In genomic region chr5:14810282-14810681, GRCh38 we compare ENCODE assay signal across 11 cellular contexts.
DNase-seq lines count a peak whose midpoint lies in the region; ATAC-seq and TF ChIP-seq lines count a peak whose summit lies in the region.
"Had no signal": no experiment of that assay in that cellular context is flagged by ENCODE, and none has a peak within 500 bp of the region (broad histone marks: within the 10 kb centered on the region; RNA-seq: fewer than 3 reads in every experiment).

No MANE protein-coding gene starts in this region.

- TF ChIP-seq POLR2A in esophagus muscularis mucosa (IDR thresholded peaks at IDR 0.05; ENCODE audit: low read depth): no peak

- no peak for TF ChIP-seq EP300 in esophagus muscularis mucosa (IDR thresholded peaks at IDR 0.05)

- H3K9me3 ChIP-seq in T-helper 17 cell (ENCODE audit: control insufficient read depth, low read length, poor library complexity, severe bottlenecking) (no peaks in the 10 kb centered on the region), esophagus muscularis mucosa (no peaks in the 10 kb centered on the region)

- peaks cover 4% of the 10 kb centered on the region for H3K36me3 Mint-ChIP-seq in T-helper 1 cell treated with Interleukin-12 subunit alpha and Interleukin-12 subunit beta and Interleukin-4 antibody, amounts not matched to agents 30 μg/mL and 1 μg/mL, for 36 hours (ENCODE audit: low read depth)
- H3K36me3 Mint-ChIP-seq in T-helper 17 cell (ENCODE audit: low read depth) (no peaks in the 10 kb centered on the region), WTC11 (no peaks in the 10 kb centered on the region)
- peaks cover 4% of the 10 kb centered on the region for H3K36me3 Mint-ChIP-seq in stimulated activated memory B cell treated with anti-CD40 and anti-IgM and Interleukin-4, amounts not matched to agents 10 μg/mL and 1 μg/mL and 100 μg/mL, for 72 hours

- H3K4me1 Mint-ChIP-seq in T-helper 1 cell treated with Interleukin-12 subunit alpha and Interleukin-12 subunit beta and Interleukin-4 antibody, amounts not matched to agents 30 μg/mL and 1 μg/mL, for 36 hours (ENCODE audit: low read depth): peaks cover 27% of the 10 kb centered on the region
- H3K4me1 Mint-ChIP-seq in T-helper 17 cell (peaks cover 42% of the 10 kb centered on the region), WTC11 (peaks cover 4% of the 10 kb centered on the region)
- peaks cover 45% of the 10 kb centered on the region for H3K4me1 Mint-ChIP-seq in stimulated activated memory B cell treated with anti-CD40 and anti-IgM and Interleukin-4, amounts not matched to agents 10 μg/mL and 1 μg/mL and 100 μg/mL, for 72 hours
- H3K4me1 Mint-ChIP-seq: nephron had no signal

- H3K9me3 Mint-ChIP-seq in T-helper 1 cell treated with Interleukin-12 subunit alpha and Interleukin-12 subunit beta and Interleukin-4 antibody, amounts not matched to agents 30 μg/mL and 1 μg/mL, for 36 hours: no peaks in the 10 kb centered on the region
- no peaks in the 10 kb centered on the region for H3K9me3 Mint-ChIP-seq in stimulated activated memory B cell treated with anti-CD40 and anti-IgM and Interleukin-4, amounts not matched to agents 10 μg/mL and 1 μg/mL and 100 μg/mL, for 72 hours
- no peaks in the 10 kb centered on the region for H3K9me3 Mint-ChIP-seq in WTC11

- CTCF ChIA-PET in WTC11 (lab: Charles Lee): no interaction called here

- H3K27ac ChIP-seq in esophagus muscularis mucosa (replicated peaks in 1 of 4): peak overlapping the region in 3 of 4 donors; percentile 16 to 30 (median 19)
- H3K27ac ChIP-seq: SK-N-MC had no signal

- POLR2A ChIA-PET in WTC11 (lab: Charles Lee): no interaction called here

- H3K27me3 ChIP-seq in esophagus muscularis mucosa: no peaks in the 10 kb centered on the region

- H3K36me3 ChIP-seq in esophagus muscularis mucosa: no peaks in the 10 kb centered on the region

- ATAC-seq in T-helper 17 cell (no peak), WTC11 (no peak)
- no peak for ATAC-seq in stimulated activated memory B cell treated with anti-CD40 and anti-IgM and Interleukin-4, amounts not matched to agents 10 μg/mL and 1 μg/mL and 100 μg/mL, for 72 hours

- peak overlapping the region; percentile 83 for H3K4me3 Mint-ChIP-seq in T-helper 1 cell treated with Interleukin-12 subunit alpha and Interleukin-12 subunit beta and Interleukin-4 antibody, amounts not matched to agents 30 μg/mL and 1 μg/mL, for 36 hours
- H3K4me3 Mint-ChIP-seq in T-helper 17 cell: peak overlapping the region; percentile 85
- peak overlapping the region; percentile 68 for H3K4me3 Mint-ChIP-seq in stimulated activated memory B cell treated with anti-CD40 and anti-IgM and Interleukin-4, amounts not matched to agents 10 μg/mL and 1 μg/mL and 100 μg/mL, for 72 hours
- H3K4me3 Mint-ChIP-seq in WTC11: no peak overlapping the region
- H3K4me3 Mint-ChIP-seq: nephron had no signal

- no peaks in the 10 kb centered on the region for H3K27me3 Mint-ChIP-seq in T-helper 1 cell treated with Interleukin-12 subunit alpha and Interleukin-12 subunit beta and Interleukin-4 antibody, amounts not matched to agents 30 μg/mL and 1 μg/mL, for 36 hours (ENCODE audit: low read depth)
- H3K27me3 Mint-ChIP-seq in T-helper 17 cell (no peaks in the 10 kb centered on the region), WTC11 (ENCODE audit: low read depth) (no peaks in the 10 kb centered on the region)
- no peaks in the 10 kb centered on the region for H3K27me3 Mint-ChIP-seq in stimulated activated memory B cell treated with anti-CD40 and anti-IgM and Interleukin-4, amounts not matched to agents 10 μg/mL and 1 μg/mL and 100 μg/mL, for 72 hours

- H3K27ac Mint-ChIP-seq in T-helper 1 cell treated with Interleukin-12 subunit alpha and Interleukin-12 subunit beta and Interleukin-4 antibody, amounts not matched to agents 30 μg/mL and 1 μg/mL, for 36 hours: peak overlapping the region; percentile 97
- H3K27ac Mint-ChIP-seq in T-helper 17 cell (peak overlapping the region; percentile 92), WTC11 (no peak overlapping the region)
- peak overlapping the region; percentile 86 for H3K27ac Mint-ChIP-seq in stimulated activated memory B cell treated with anti-CD40 and anti-IgM and Interleukin-4, amounts not matched to agents 10 μg/mL and 1 μg/mL and 100 μg/mL, for 72 hours

- peaks cover 13 to 50% (median 18%) of the 10 kb centered on the region in 4 donors for H3K4me1 ChIP-seq in esophagus muscularis mucosa

- H3K4me3 ChIP-seq in esophagus muscularis mucosa: no peak overlapping the region
- H3K4me3 ChIP-seq: SK-N-MC had no signal

- intact Hi-C loops in esophagus muscularis mucosa (cut with DNase I): no loop called here

- TF ChIP-seq CTCF in esophagus muscularis mucosa (IDR thresholded peaks at IDR 0.05): no peak
- TF ChIP-seq CTCF in WTC11 (IDR thresholded peaks at IDR 0.05): no peak

- WGBS in esophagus muscularis mucosa: 93% methylated on average over 6 of the region's 6 CpGs

- no peak for DNase-seq in T-helper 1 cell
- DNase-seq in T-helper 17 cell: no peak
- no peak for DNase-seq in esophagus muscularis mucosa (ENCODE audit: extremely low spot score)
- DNase-seq in pons (ENCODE audit: low spot score): no peak
- no peak for DNase-seq in WTC11 (ENCODE audit: low spot score)
- no peak for DNase-seq in NCI-H510A (lab: John Stamatoyannopoulos, UW)
- DNase-seq: NCI-H1436 treated with DMSO at 0.1 percent for 48 hours had no signal

TF ChIP-seq in WTC11, 78 proteins besides CTCF, POLR2A, EP300 and RAD21 (continues in another document):
- TF ChIP-seq, protein P1, sequence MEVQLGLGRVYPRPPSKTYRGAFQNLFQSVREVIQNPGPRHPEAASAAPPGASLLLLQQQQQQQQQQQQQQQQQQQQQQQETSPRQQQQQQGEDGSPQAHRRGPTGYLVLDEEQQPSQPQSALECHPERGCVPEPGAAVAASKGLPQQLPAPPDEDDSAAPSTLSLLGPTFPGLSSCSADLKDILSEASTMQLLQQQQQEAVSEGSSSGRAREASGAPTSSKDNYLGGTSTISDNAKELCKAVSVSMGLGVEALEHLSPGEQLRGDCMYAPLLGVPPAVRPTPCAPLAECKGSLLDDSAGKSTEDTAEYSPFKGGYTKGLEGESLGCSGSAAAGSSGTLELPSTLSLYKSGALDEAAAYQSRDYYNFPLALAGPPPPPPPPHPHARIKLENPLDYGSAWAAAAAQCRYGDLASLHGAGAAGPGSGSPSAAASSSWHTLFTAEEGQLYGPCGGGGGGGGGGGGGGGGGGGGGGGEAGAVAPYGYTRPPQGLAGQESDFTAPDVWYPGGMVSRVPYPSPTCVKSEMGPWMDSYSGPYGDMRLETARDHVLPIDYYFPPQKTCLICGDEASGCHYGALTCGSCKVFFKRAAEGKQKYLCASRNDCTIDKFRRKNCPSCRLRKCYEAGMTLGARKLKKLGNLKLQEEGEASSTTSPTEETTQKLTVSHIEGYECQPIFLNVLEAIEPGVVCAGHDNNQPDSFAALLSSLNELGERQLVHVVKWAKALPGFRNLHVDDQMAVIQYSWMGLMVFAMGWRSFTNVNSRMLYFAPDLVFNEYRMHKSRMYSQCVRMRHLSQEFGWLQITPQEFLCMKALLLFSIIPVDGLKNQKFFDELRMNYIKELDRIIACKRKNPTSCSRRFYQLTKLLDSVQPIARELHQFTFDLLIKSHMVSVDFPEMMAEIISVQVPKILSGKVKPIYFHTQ (CRISPR knock-in tag; IDR thresholded peaks at IDR 0.05): no peak
- TF ChIP-seq SOX15 (CRISPR knock-in tag; IDR thresholded peaks at IDR 0.05) (no peak), NR3C1 (CRISPR knock-in tag; conservative IDR thresholded peaks at IDR 0.05; ENCODE audit: low read depth) (no peak), ESRRA (CRISPR knock-in tag; IDR thresholded peaks at IDR 0.05; ENCODE audit: borderline replicate concordance) (no peak), ZNF532 (CRISPR knock-in tag; IDR thresholded peaks at IDR 0.05; ENCODE audit: borderline replicate concordance) (no peak), NFATC4 (CRISPR knock-in tag; IDR thresholded peaks at IDR 0.05) (no peak), TEAD4 (CRISPR knock-in tag; IDR thresholded peaks at IDR 0.05) (no peak), ATF1 (CRISPR knock-in tag; IDR thresholded peaks at IDR 0.05) (no peak), JUN (CRISPR knock-in tag; IDR thresholded peaks at IDR 0.05) (no peak), ZNF416 (CRISPR knock-in tag; IDR thresholded peaks at IDR 0.05) (no peak), ZNF138 (CRISPR knock-in tag; conservative IDR thresholded peaks at IDR 0.05) (no peak), NFE2L1 (CRISPR knock-in tag; IDR thresholded peaks at IDR 0.05) (no peak), NR1H2 (CRISPR knock-in tag; IDR thresholded peaks at IDR 0.05) (no peak), SMAD3 (CRISPR knock-in tag; IDR thresholded peaks at IDR 0.05; ENCODE audit: borderline replicate concordance) (no peak), CBFB (CRISPR knock-in tag; IDR thresholded peaks at IDR 0.05; ENCODE audit: low read depth) (no peak), TEAD1 (CRISPR knock-in tag; IDR thresholded peaks at IDR 0.05) (no peak)
